8 cellular contexts compared by ENCODE assay signal in the genomic region with DNA sequence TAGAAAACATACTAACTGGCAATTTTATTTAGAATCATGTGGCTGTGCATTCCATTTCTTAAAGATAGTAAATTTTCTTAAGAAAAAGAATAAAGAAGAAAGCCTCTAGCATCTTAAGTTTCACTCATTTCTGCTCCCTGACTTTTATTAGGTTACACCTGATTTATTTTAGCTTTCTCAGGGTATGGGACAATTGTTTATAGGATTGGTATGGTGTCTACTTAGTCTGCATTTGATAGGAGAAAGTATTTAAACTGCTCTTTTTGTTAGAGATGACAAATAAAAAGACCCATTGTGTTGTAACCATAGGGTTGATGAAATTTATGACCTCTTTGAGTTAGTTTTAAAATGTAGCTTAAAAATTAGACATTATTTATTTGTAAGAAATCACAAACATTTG.
"Had no signal": no experiment of that assay in that cellular context is flagged by ENCODE, and none has a peak within 500 bp of the region (broad histone marks: within the 10 kb centered on the region; RNA-seq: fewer than 3 reads in every experiment).

No MANE protein-coding gene starts in this region.

- FAIRE-seq: HepG2 had no signal

- H3K9ac ChIP-seq: GM23248 had no signal

- H3K4me1 ChIP-seq: HAP-1 had no signal

- H3K4me3 ChIP-seq: GM23248, HAP-1 had no signal

- H3K36me3 ChIP-seq: HAP-1 had no signal

- ATAC-seq: HCT116, HepG2 had no signal

- H2AFZ ChIP-seq: GM23248 had no signal

- DNase-seq: GM23248, GOT3, H7, KBM-7 had no signal

- H3K27ac ChIP-seq: GM23248, HL-60 had no signal
